In genomic region chr14:75068294-75069020, GRCh38 we compare ENCODE assay signal across 8 cellular contexts. TPM values are rescaled to one million over a fixed set of nuclear protein-coding genes. Genes with fewer than 3 reads are reported as not detected.
DNase-seq lines count a peak whose midpoint lies in the region; ATAC-seq, FAIRE-seq and TF ChIP-seq lines count a peak whose summit lies in the region.

No MANE protein-coding gene starts in this region.

- ATAC-seq in RWPE2 (ENCODE audit: low read depth): no peak; the same call in 2 of the 3 replicates
- no peak for ATAC-seq in GM18861 (IDR thresholded peaks at IDR 0.05; ENCODE audit: unreplicated experiment)
- no peak for ATAC-seq in HG02885 (IDR thresholded peaks at IDR 0.05; ENCODE audit: poor library complexity, unreplicated experiment)
- ATAC-seq in GM19397 (IDR thresholded peaks at IDR 0.05; ENCODE audit: unreplicated experiment): no peak

- H3K27ac ChIP-seq in RWPE2 (ENCODE audit: poor library complexity, severe bottlenecking): peak overlapping the region; percentile 57
- peak overlapping the region; percentile 96 for H3K27ac ChIP-seq in left ventricle myocardium inferior (replicated peaks)
- H3K27ac ChIP-seq in skin epidermis: peak overlapping the region in 20 of 21 experiments; percentile 77 to 95 (median 85)

- H3K36me3 ChIP-seq in RWPE2 (ENCODE audit: low read depth) (no peaks in the 10 kb centered on the region), left ventricle myocardium inferior (no peaks in the 10 kb centered on the region)

- intact Hi-C loops in left ventricle myocardium inferior (cut with micrococcal nuclease): loop anchor here (10.0 kb wide), 1 partner anchor 124 kb away; no protein-coding TSS in a partner anchor

- H3K27me3 ChIP-seq in RWPE2 (ENCODE audit: insufficient read depth, poor library complexity, severe bottlenecking) (no peaks in the 10 kb centered on the region), left ventricle myocardium inferior (ENCODE audit: low read depth) (no peaks in the 10 kb centered on the region)

- H3K4me1 ChIP-seq in RWPE2 (ENCODE audit: insufficient read depth, poor library complexity, severe bottlenecking) (no peaks in the 10 kb centered on the region), left ventricle myocardium inferior (peaks cover 82% of the 10 kb centered on the region)

- TF ChIP-seq CTCF in RWPE2 (IDR thresholded peaks at IDR 0.05; ENCODE audit: poor library complexity, severe bottlenecking): no peak
- no peak for TF ChIP-seq CTCF in left ventricle myocardium inferior (IDR thresholded peaks at IDR 0.05; ENCODE audit: borderline replicate concordance)

- no peaks in the 10 kb centered on the region for H3K9me3 ChIP-seq in RWPE2 (ENCODE audit: severe bottlenecking)
- H3K9me3 ChIP-seq in left ventricle myocardium inferior (replicated peaks): no peaks in the 10 kb centered on the region

- DNase-seq in GM19239 (ENCODE audit: insufficient read length, low spot score): no peak
- DNase-seq in RWPE2 (ENCODE audit: low spot score): no peak
- no peak for DNase-seq in left ventricle myocardium inferior
- no peak for DNase-seq in Kasumi-1 (lab: John Stamatoyannopoulos, UW)

- peak overlapping the region; percentile 36 for H3K4me3 ChIP-seq in RWPE2 (ENCODE audit: severe bottlenecking)
- H3K4me3 ChIP-seq in left ventricle myocardium inferior: peak overlapping the region; percentile 70
- peak overlapping the region; percentile 43 to 55 (median 45) for H3K4me3 ChIP-seq in skin epidermis

- FAIRE-seq in GM19239 (lab: Jason Lieb, UNC): peak; percentile 81

RNA-seq across cellular contexts. Expression of gene ZC2HC1C, which starts 1.0 kb away (rescaled TPM):
- 10.5 TPM for total RNA-seq in left ventricle myocardium inferior

RNA-seq across cellular contexts. Expression of gene ACYP1, which starts 4.6 kb away (rescaled TPM):
- total RNA-seq in left ventricle myocardium inferior: 14.0 TPM

RNA-seq across cellular contexts. Expression of gene MLH3, which starts 17.2 kb away (rescaled TPM):
- total RNA-seq in left ventricle myocardium inferior: 18.2 TPM

RNA-seq across cellular contexts. Expression of gene NEK9, which starts 58.4 kb away (rescaled TPM):
- total RNA-seq in left ventricle myocardium inferior: 123 TPM
